ENCODE assay signal across 12 cellular contexts in the genomic region with DNA sequence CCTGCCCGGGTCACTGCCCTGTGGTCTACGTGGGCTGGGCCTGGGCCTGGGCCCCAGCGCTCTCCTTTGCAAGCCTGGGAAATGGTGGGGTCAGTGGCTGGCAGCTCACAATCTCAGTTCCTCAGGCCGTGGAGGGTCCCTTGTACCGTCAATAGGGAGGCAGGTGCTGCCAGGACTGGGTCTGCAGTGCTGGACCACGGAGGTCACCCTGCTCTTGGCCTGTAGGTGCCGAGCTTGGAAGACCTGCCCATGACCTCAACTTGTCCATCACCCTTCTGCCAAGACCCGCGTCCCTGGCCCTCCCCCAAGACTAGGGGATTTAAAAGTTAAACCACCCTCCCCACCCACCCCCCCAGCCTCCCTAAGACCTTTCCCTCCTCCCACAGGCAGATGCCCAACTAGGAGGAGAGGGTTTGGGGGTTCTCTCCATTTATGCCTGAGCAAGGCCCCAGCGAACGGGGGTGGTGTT. TPM values are rescaled to one million over a fixed set of nuclear protein-coding genes. Genes with fewer than 3 reads are reported as not detected.
DNase-seq lines count a peak whose midpoint lies in the region; ATAC-seq and TF ChIP-seq lines count a peak whose summit lies in the region.
"Had no signal": no experiment of that assay in that cellular context is flagged by ENCODE, and none has a peak within 500 bp of the region (broad histone marks: within the 10 kb centered on the region; RNA-seq: fewer than 3 reads in every experiment).

No MANE protein-coding gene starts in this region.

- ATAC-seq in lower lobe of right lung (no peak), GM21528 (IDR thresholded peaks at IDR 0.05; ENCODE audit: low FRiP score, unreplicated experiment) (no peak)
- ATAC-seq: A549; activated CD8-positive, alpha-beta T cell treated with anti-CD3 and anti-CD28 coated beads for 36 hours had no signal

- peak overlapping the region; percentile 85 for H3K27ac Mint-ChIP-seq in activated CD4-positive, alpha-beta T cell treated with anti-CD3 and anti-CD28 coated beads, Interleukin-2, amount 10 ng/mL, durations not matched to agents 7 days and 5 days
- H3K27ac Mint-ChIP-seq: activated CD8-positive, alpha-beta T cell treated with anti-CD3 and anti-CD28 coated beads for 36 hours had no signal

- peaks cover 29% of the 10 kb centered on the region for H3K4me1 Mint-ChIP-seq in activated CD4-positive, alpha-beta T cell treated with anti-CD3 and anti-CD28 coated beads, Interleukin-2, amount 10 ng/mL, durations not matched to agents 7 days and 5 days

- CTCF ChIA-PET in activated CD4-positive, alpha-beta T cell treated with anti-CD3 and anti-CD28 coated beads, Interleukin-2, amount 10 ng/mL, durations not matched to agents 7 days and 5 days (lab: Charles Lee): interaction anchor here (3.4 kb wide), 1 partner anchor 10 kb away, joined by 17 read pairs; no protein-coding TSS in a partner anchor

- POLR2A ChIA-PET in activated CD4-positive, alpha-beta T cell treated with anti-CD3 and anti-CD28 coated beads, Interleukin-2, amount 10 ng/mL, durations not matched to agents 7 days and 5 days (lab: Charles Lee): no interaction called here

- H3K27ac ChIP-seq in lower lobe of right lung (peak overlapping the region; percentile 89), testis (peak overlapping the region; percentile 94 to 95), WERI-Rb-1 (no peak overlapping the region)
- H3K27ac ChIP-seq: A549 had no signal

- peaks cover 91% of the 10 kb centered on the region for H3K27me3 ChIP-seq in lower lobe of right lung (ENCODE audit: low read depth)
- no peaks in the 10 kb centered on the region for H3K27me3 ChIP-seq in testis
- H3K27me3 ChIP-seq in WERI-Rb-1 (ENCODE audit: insufficient read depth, low read depth, severe bottlenecking): peaks cover 23% of the 10 kb centered on the region

- H3K36me3 ChIP-seq in lower lobe of right lung: peaks cover 25% of the 10 kb centered on the region
- H3K36me3 ChIP-seq in testis (ENCODE audit: low read depth, missing control alignments): no peaks in the 10 kb centered on the region
- peaks cover 6% of the 10 kb centered on the region for H3K36me3 ChIP-seq in WERI-Rb-1

- H3K4me1 ChIP-seq in lower lobe of right lung (peaks cover 52% of the 10 kb centered on the region), testis (peaks cover 20% of the 10 kb centered on the region)

- no peak for DNase-seq in activated CD4-positive, alpha-beta T cell treated with anti-CD3 and anti-CD28 coated beads, Interleukin-2, amount 10 ng/mL, durations not matched to agents 7 days and 5 days
- no peak for DNase-seq in activated CD4-positive, alpha-beta T cell treated with anti-CD3 and anti-CD28 coated beads for 48 hours
- DNase-seq in cardiac fibroblast (ENCODE audit: low read depth in 2 of 2) (peak in 1 of 2 donors; percentile 24), lower lobe of right lung (no peak), testis (no peak), NCI-H1092 treated with DMSO at 0.1 percent for 48 hours (lab: John Stamatoyannopoulos, UW) (no peak), WERI-Rb-1 (no peak)
- DNase-seq: activated CD8-positive, alpha-beta T cell treated with anti-CD3 and anti-CD28 coated beads for 36 hours; cerebellar nuclear complex; GF-D8 had no signal

- H3K4me3 ChIP-seq in cardiac fibroblast (replicated peaks in 1 of 2; ENCODE audit: low read depth in 2 of 2, low read length in 2 of 2) (peak overlapping the region; percentile 65 to 72), lower lobe of right lung (peak overlapping the region; percentile 67), testis (peak overlapping the region; percentile 68 to 78), WERI-Rb-1 (ENCODE audit: low read depth, low read length) (no peak overlapping the region)
- H3K4me3 ChIP-seq: A549 had no signal

- H3K9me3 ChIP-seq in lower lobe of right lung: no peaks in the 10 kb centered on the region
- no peaks in the 10 kb centered on the region for H3K9me3 ChIP-seq in testis
- H3K9me3 ChIP-seq in WERI-Rb-1 (ENCODE audit: severe bottlenecking): no peaks in the 10 kb centered on the region
- H3K9me3 ChIP-seq: A549 had no signal

- WGBS in testis, 2 donors: 27 to 40% methylated on average over 3 to 10 of the region's 11 CpGs

- no peaks in the 10 kb centered on the region for H3K36me3 Mint-ChIP-seq in activated CD4-positive, alpha-beta T cell treated with anti-CD3 and anti-CD28 coated beads, Interleukin-2, amount 10 ng/mL, durations not matched to agents 7 days and 5 days (ENCODE audit: low read depth)

- peaks cover 66% of the 10 kb centered on the region for H3K27me3 Mint-ChIP-seq in activated CD4-positive, alpha-beta T cell treated with anti-CD3 and anti-CD28 coated beads, Interleukin-2, amount 10 ng/mL, durations not matched to agents 7 days and 5 days

- H3K4me3 Mint-ChIP-seq in activated CD4-positive, alpha-beta T cell treated with anti-CD3 and anti-CD28 coated beads, Interleukin-2, amount 10 ng/mL, durations not matched to agents 7 days and 5 days: no peak overlapping the region

- intact Hi-C loops in lower lobe of right lung (cut with DNase I) (no loop called here), testis (cut with DNase I; ENCODE audit: low total_unique reads) (loop anchor here (10.0 kb wide), 1 partner anchor 147 kb away; no protein-coding TSS in a partner anchor)

- H3K9me3 Mint-ChIP-seq in activated CD4-positive, alpha-beta T cell treated with anti-CD3 and anti-CD28 coated beads, Interleukin-2, amount 10 ng/mL, durations not matched to agents 7 days and 5 days: no peaks in the 10 kb centered on the region
- H3K9me3 Mint-ChIP-seq: activated CD8-positive, alpha-beta T cell treated with anti-CD3 and anti-CD28 coated beads for 36 hours had no signal

- TF ChIP-seq CTCF in cardiac fibroblast (IDR thresholded peaks at IDR 0.05; ENCODE audit: low read depth, low read length) (no peak), lower lobe of right lung (IDR thresholded peaks at IDR 0.05) (no peak), testis (IDR thresholded peaks at IDR 0.05) (no peak), WERI-Rb-1 (IDR thresholded peaks at IDR 0.05; ENCODE audit: low read depth, low read length) (no peak)

- TF ChIP-seq POLR2A in testis (IDR thresholded peaks at IDR 0.05): no peak

RNA-seq across cellular contexts. Expression of a gene that starts 2.5 kb away (rescaled TPM):
- total RNA-seq in activated CD4-positive, alpha-beta T cell treated with anti-CD3 and anti-CD28 coated beads, Interleukin-2, amount 10 ng/mL, durations not matched to agents 7 days and 5 days: not detected
- total RNA-seq in lower lobe of right lung (83.3 TPM), testis (10 to 100 TPM; 20.1 to 29.6 TPM)
- 14.8 TPM for polyA plus RNA-seq in testis (ENCODE audit: insufficient read depth, low read depth, low replicate concordance)
- total RNA-seq: activated CD8-positive, alpha-beta T cell treated with anti-CD3 and anti-CD28 coated beads for 36 hours had no signal

RNA-seq across cellular contexts. Expression of a gene that starts 50.1 kb away (rescaled TPM):
- not detected for total RNA-seq in activated CD4-positive, alpha-beta T cell treated with anti-CD3 and anti-CD28 coated beads, Interleukin-2, amount 10 ng/mL, durations not matched to agents 7 days and 5 days
- 22.3 TPM for total RNA-seq in lower lobe of right lung
- total RNA-seq in testis: 1 to 10 TPM; 1.5 to 1.7 TPM
- polyA plus RNA-seq in testis (ENCODE audit: insufficient read depth, low read depth, low replicate concordance): 3.2 TPM
- total RNA-seq: activated CD8-positive, alpha-beta T cell treated with anti-CD3 and anti-CD28 coated beads for 36 hours had no signal

Comparison
In these comparisons a context has a peak if more than half of its experiments do, and no peak if none do; other contexts are left out.
1. RNA of a gene that starts 2.5 kb away (total RNA-seq): 83.3 TPM in lower lobe of right lung (single experiment) and 20.1 to 29.6 TPM in testis; not detected in activated CD4-positive, alpha-beta T cell treated with anti-CD3 and anti-CD28 coated beads, Interleukin-2, amount 10 ng/mL, durations not matched to agents 7 days and 5 days; every median in the first group is over 10 times any median in the second.